Comparison of ENCODE assay signal across 16 cellular contexts in the genomic region with DNA sequence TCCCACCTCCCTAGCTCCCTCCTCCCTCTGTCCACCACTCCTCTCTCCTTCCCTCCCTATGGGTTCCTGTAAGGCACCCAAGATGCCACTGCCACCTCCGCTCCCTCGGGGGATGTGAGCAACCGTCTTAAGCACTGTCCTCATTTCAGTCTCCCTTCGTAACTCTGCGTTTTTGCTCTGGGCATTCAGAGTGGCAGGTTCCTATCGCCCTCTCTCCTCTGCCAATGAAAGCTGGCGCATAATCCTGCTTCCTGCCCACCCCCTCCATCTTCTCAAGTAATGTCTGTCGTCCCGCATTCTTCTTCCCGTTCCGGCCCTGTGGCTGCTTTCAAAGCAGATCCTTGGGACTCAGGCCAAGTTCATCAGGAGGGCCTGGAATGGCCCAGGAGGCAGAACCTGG.
DNase-seq lines count a peak whose midpoint lies in the region; ATAC-seq and TF ChIP-seq lines count a peak whose summit lies in the region.
"Had no signal": no experiment of that assay in that cellular context is flagged by ENCODE, and none has a peak within 500 bp of the region (broad histone marks: within the 10 kb centered on the region; RNA-seq: fewer than 3 reads in every experiment).

No MANE protein-coding gene starts in this region.

- TF ChIP-seq CTCF in mammary epithelial cell (conservative IDR thresholded peaks at IDR 0.05 in 1 of 2, IDR thresholded peaks at IDR 0.05 in 1 of 2; ENCODE audit: extremely low read depth in 1 of 2, insufficient read depth in 1 of 2, low read depth in 1 of 2, low read length in 2 of 2) (no peak), osteoblast (IDR thresholded peaks at IDR 0.05; ENCODE audit: extremely low read depth, low read depth, low read length) (no peak)

- in situ Hi-C loops in mammary epithelial cell (cut with MboI; ENCODE audit: low sequenced_read_pairs in 2 of 2): no loop called here

- H3K4me3 ChIP-seq in mammary epithelial cell (replicated peaks in 1 of 3; ENCODE audit: insufficient read depth in 1 of 3, low read depth in 2 of 3, low read length in 3 of 3): no peak overlapping the region
- H3K4me3 ChIP-seq in osteoblast (ENCODE audit: insufficient read depth, low read length): no peak overlapping the region
- H3K4me3 ChIP-seq: BLaER1 had no signal

- H3K27ac ChIP-seq in mammary epithelial cell (ENCODE audit: insufficient read depth, low read depth, low read length) (no peak overlapping the region), osteoblast (ENCODE audit: low read depth, low read length) (no peak overlapping the region)
- H3K27ac ChIP-seq: 22Rv1, BLaER1, C4-2B had no signal

- H2AFZ ChIP-seq in mammary epithelial cell (ENCODE audit: low read depth, low read length): peak overlapping the region; percentile 43
- no peak overlapping the region for H2AFZ ChIP-seq in osteoblast (ENCODE audit: low read length)

- peaks cover 31% of the 10 kb centered on the region for H3K4me1 ChIP-seq in mammary epithelial cell (ENCODE audit: insufficient read depth, low read length)
- peaks cover 8% of the 10 kb centered on the region for H3K4me1 ChIP-seq in osteoblast (ENCODE audit: insufficient read depth, low read length)
- H3K4me1 ChIP-seq: BLaER1, Caco-2 had no signal

- H3K4me2 ChIP-seq in mammary epithelial cell (ENCODE audit: insufficient read depth, low read depth, low read length): no peak overlapping the region
- no peak overlapping the region for H3K4me2 ChIP-seq in osteoblast (ENCODE audit: insufficient read depth, low read length)
- H3K4me2 ChIP-seq: BLaER1 had no signal

- ATAC-seq in HG03135 (IDR thresholded peaks at IDR 0.05; ENCODE audit: unreplicated experiment): no peak
- ATAC-seq: CD8-positive, alpha-beta T cell had no signal

- H4K20me1 ChIP-seq in mammary epithelial cell (ENCODE audit: insufficient read depth, low read length) (no peaks in the 10 kb centered on the region), osteoblast (ENCODE audit: insufficient read depth, low read length) (no peaks in the 10 kb centered on the region)
- H4K20me1 ChIP-seq: BLaER1 had no signal

- no TSS peak for BruUV-seq in mammary epithelial cell (replicated peaks; lab: Mats Ljungman, UMichigan)

- no peak overlapping the region for H3K9ac ChIP-seq in mammary epithelial cell (ENCODE audit: insufficient read depth, low read length)
- H3K9ac ChIP-seq: BLaER1 had no signal

- H3K79me2 ChIP-seq in mammary epithelial cell (ENCODE audit: insufficient read depth, low read length) (no peaks in the 10 kb centered on the region), osteoblast (ENCODE audit: insufficient read depth, low read length) (no peaks in the 10 kb centered on the region)

- H3K36me3 ChIP-seq in mammary epithelial cell (ENCODE audit: insufficient read depth, low read length) (no peaks in the 10 kb centered on the region), osteoblast (ENCODE audit: insufficient read depth, low read length) (no peaks in the 10 kb centered on the region)
- H3K36me3 ChIP-seq: BLaER1 had no signal

- dilution Hi-C loops in mammary epithelial cell (cut with HindIII; ENCODE audit: low sequenced_read_pairs): no loop called here

- CTCF ChIA-PET in mammary epithelial cell (lab: Charles Lee; ENCODE audit: low non-redundant PET): no interaction called here

- H3K9me3 ChIP-seq in mammary epithelial cell (replicated peaks; ENCODE audit: insufficient read depth, low read length) (no peaks in the 10 kb centered on the region), osteoblast (ENCODE audit: low read depth, low read length) (no peaks in the 10 kb centered on the region)
- H3K9me3 ChIP-seq: BLaER1, Caco-2 had no signal

- peak; percentile 17 for DNase-seq in DMS79 treated with DMSO at 0.1 percent for 48 hours (lab: John Stamatoyannopoulos, UW)
- DNase-seq in DMS79 (lab: John Stamatoyannopoulos, UW): no peak
- no peak for DNase-seq in mammary epithelial cell
- peak; percentile 60 for DNase-seq in osteoblast (ENCODE audit: insufficient read length, low spot score, missing footprints)
- DNase-seq in NCI-H748 (lab: John Stamatoyannopoulos, UW; ENCODE audit: unreplicated experiment): no peak
- no peak for DNase-seq in GF-D8 (lab: John Stamatoyannopoulos, UW)
- DNase-seq: Caco-2; CD4-positive, CD25-positive, alpha-beta regulatory T cell; CD8-positive, alpha-beta T cell; DMS153; H7; HCEC 1CT had no signal

- H3K27me3 ChIP-seq in mammary epithelial cell (ENCODE audit: insufficient read depth, low read length) (no peaks in the 10 kb centered on the region), osteoblast (ENCODE audit: insufficient read depth, low read length) (no peaks in the 10 kb centered on the region)
- H3K27me3 ChIP-seq: BLaER1 had no signal

- 46% methylated on average over 6 of the region's 11 CpGs for WGBS in mammary epithelial cell (ENCODE audit: low coverage, missing lambda C conversion rate)

- intact Hi-C loops in mammary epithelial cell (cut with micrococcal nuclease): no loop called here

Comparison
In these comparisons a context has a peak if more than half of its experiments do, and no peak if none do; other contexts are left out.
1. DNase-seq: peak in DMS79 treated with DMSO at 0.1 percent for 48 hours (single experiment) and osteoblast (single experiment); none in DMS79 (single experiment), mammary epithelial cell (single experiment), NCI-H748 (single experiment) and GF-D8 (single experiment).